24 cellular contexts compared by ENCODE assay signal in genomic region chr12:116727902-116728301, GRCh38.
"Had no signal": no experiment of that assay in that cellular context is flagged by ENCODE, and none has a peak within 500 bp of the region (broad histone marks: within the 10 kb centered on the region; RNA-seq: fewer than 3 reads in every experiment).

No MANE protein-coding gene starts in this region.

- H3K9me3 Mint-ChIP-seq: activated naive CD8-positive, alpha-beta T cell treated with anti-CD3 and anti-CD28 coated beads for 36 hours; activated T-cell treated with anti-CD3 and anti-CD28 coated beads, Interleukin-2, amount 50 U/mL, for 24 hours; central memory CD8-positive, alpha-beta T cell; effector memory CD8-positive, alpha-beta T cell; mesothelial cell of epicardium; naive thymus-derived CD8-positive, alpha-beta T cell; stimulated activated naive CD8-positive, alpha-beta T cell treated with anti-CD3 and anti-CD28 coated beads, Interleukin-15, amount 100 ng/mL, for 72 hours; WTC11 had no signal

- H3K27me3 ChIP-seq: breast epithelium, colonic mucosa, dorsolateral prefrontal cortex, gastrocnemius medialis, tibial nerve had no signal

- H3K36me3 ChIP-seq: breast epithelium had no signal

- H3K4me3 Mint-ChIP-seq: activated naive CD8-positive, alpha-beta T cell treated with anti-CD3 and anti-CD28 coated beads for 36 hours; activated T-cell treated with anti-CD3 and anti-CD28 coated beads, Interleukin-2, amount 50 U/mL, for 24 hours; central memory CD8-positive, alpha-beta T cell; effector memory CD8-positive, alpha-beta T cell; mesothelial cell of epicardium; naive thymus-derived CD8-positive, alpha-beta T cell; stimulated activated naive CD8-positive, alpha-beta T cell treated with anti-CD3 and anti-CD28 coated beads, Interleukin-15, amount 100 ng/mL, for 72 hours; WTC11 had no signal

- H3K9me3 ChIP-seq: breast epithelium, colonic mucosa, gastrocnemius medialis, tibial nerve had no signal

- H3K27ac Mint-ChIP-seq: activated naive CD8-positive, alpha-beta T cell treated with anti-CD3 and anti-CD28 coated beads for 36 hours; activated T-cell treated with anti-CD3 and anti-CD28 coated beads, Interleukin-2, amount 50 U/mL, for 24 hours; mesothelial cell of epicardium had no signal

- H3K4me3 ChIP-seq: breast epithelium, colonic mucosa, dorsolateral prefrontal cortex, gastrocnemius medialis, tibial nerve had no signal

- H3K27ac ChIP-seq: breast epithelium, colonic mucosa, gastrocnemius medialis, tibial nerve had no signal

- ATAC-seq: effector memory CD8-positive, alpha-beta T cell; esophagus mucosa; gastrocnemius medialis; left colon; naive thymus-derived CD8-positive, alpha-beta T cell; stimulated activated naive CD8-positive, alpha-beta T cell treated with anti-CD3 and anti-CD28 coated beads, Interleukin-15, amount 100 ng/mL, for 72 hours had no signal

- H3K36me3 Mint-ChIP-seq: activated naive CD8-positive, alpha-beta T cell treated with anti-CD3 and anti-CD28 coated beads for 36 hours had no signal

- H3K4me1 ChIP-seq: breast epithelium, colonic mucosa had no signal

- DNase-seq: activated CD8-positive, alpha-beta memory T cell treated with anti-CD3 and anti-CD28 coated beads for 24 hours; activated CD8-positive, alpha-beta memory T cell treated with anti-CD3 and anti-CD28 coated beads, Interleukin-2, amount 50 U/mL, for 4 hours; activated naive CD4-positive, alpha-beta T cell treated with Interleukin-2 at 50 U/mL for 16 hours; activated naive CD8-positive, alpha-beta T cell treated with anti-CD3 and anti-CD28 coated beads for 36 hours; activated T-cell treated with anti-CD3 and anti-CD28 coated beads, Interleukin-2, amount 50 U/mL, for 24 hours; amniotic stem cell; colonic mucosa; dorsolateral prefrontal cortex; effector memory CD8-positive, alpha-beta T cell; gastrocnemius medialis; head of caudate nucleus; left colon; naive thymus-derived CD8-positive, alpha-beta T cell; retina; stimulated activated CD4-positive, alpha-beta T cell treated with anti-CD3 and anti-CD28 coated beads, Interleukin-4, amount 100 ng/mL, for 4 hours; stimulated activated naive CD8-positive, alpha-beta T cell treated with anti-CD3 and anti-CD28 coated beads, Interleukin-15, amount 100 ng/mL, for 72 hours; T-helper 1 cell; T-helper 9 cell had no signal

- H3K27me3 Mint-ChIP-seq: activated naive CD8-positive, alpha-beta T cell treated with anti-CD3 and anti-CD28 coated beads for 36 hours; activated T-cell treated with anti-CD3 and anti-CD28 coated beads, Interleukin-2, amount 50 U/mL, for 24 hours; central memory CD8-positive, alpha-beta T cell; effector memory CD8-positive, alpha-beta T cell; naive thymus-derived CD8-positive, alpha-beta T cell; stimulated activated naive CD8-positive, alpha-beta T cell treated with anti-CD3 and anti-CD28 coated beads, Interleukin-15, amount 100 ng/mL, for 72 hours had no signal
